Comparison of ENCODE assay signal across 9 cellular contexts in genomic region chr7:157000741-157001653, GRCh38. TPM values are rescaled to one million over a fixed set of nuclear protein-coding genes. Genes with fewer than 3 reads are reported as not detected.
DNase-seq lines count a peak whose midpoint lies in the region; ATAC-seq and TF ChIP-seq lines count a peak whose summit lies in the region.
"Had no signal": no experiment of that assay in that cellular context is flagged by ENCODE, and none has a peak within 500 bp of the region (broad histone marks: within the 10 kb centered on the region; RNA-seq: fewer than 3 reads in every experiment).

No MANE protein-coding gene starts in this region.

- ATAC-seq in activated B cell treated with CpG ODN at 0.5 μM for 24 hours (ENCODE audit: low read depth), result no peak
- peak; percentile 40 for ATAC-seq in stimulated activated naive CD8-positive, alpha-beta T cell treated with anti-CD3 and anti-CD28 coated beads, Interleukin-15, amount 100 ng/mL, for 72 hours

- DNase-seq in T-helper 2 cell treated with Interferon-gamma antibody and Interleukin-4, amounts not matched to agents 5 μg/mL and 100 μg/mL, for 36 hours (ENCODE audit: low spot score), result no peak
- no peak for DNase-seq in T-helper 2 cell
- DNase-seq in activated B cell treated with CpG ODN at 0.5 μM for 24 hours, result no peak
- no peak for DNase-seq in stimulated activated naive CD8-positive, alpha-beta T cell treated with anti-CD3 and anti-CD28 coated beads, Interleukin-15, amount 100 ng/mL, for 72 hours
- no peak for DNase-seq in GM23248
- DNase-seq in NCI-H446 (lab: John Stamatoyannopoulos, UW), result no peak
- no peak for DNase-seq in GDM1 (lab: John Stamatoyannopoulos, UW)
- DNase-seq: stimulated activated CD4-positive, alpha-beta T cell treated with anti-CD3 and anti-CD28 coated beads, Interleukin-4, amount 100 ng/mL, for 4 hours had no signal

- in situ Hi-C loops in GM23248 (cut with MboI), result no loop called here

- H3K27me3 ChIP-seq in iPS-18a (ENCODE audit: control insufficient read depth, insufficient read depth, low read length), result peaks cover 100% of the 10 kb centered on the region
- H3K27me3 ChIP-seq in GM23248 (replicated peaks; ENCODE audit: insufficient read depth), result peaks cover 98% of the 10 kb centered on the region

- H3K4me1 ChIP-seq in iPS-18a (ENCODE audit: control insufficient read depth, low read depth, low read length), result peaks cover 3% of the 10 kb centered on the region
- no peaks in the 10 kb centered on the region for H3K4me1 ChIP-seq in GM23248 (ENCODE audit: insufficient read depth)

- intact Hi-C loops in activated B cell treated with CpG ODN at 0.5 μM for 24 hours (cut with micrococcal nuclease), result loop anchor here (2.0 to 10.0 kb wide), 5 partner anchors 22 to 1534 kb away; partner anchors contain the start of gene DNAJB6

- H3K9me3 ChIP-seq in iPS-18a (ENCODE audit: control insufficient read depth, low read depth, low read length), result no peaks in the 10 kb centered on the region
- no peaks in the 10 kb centered on the region for H3K9me3 ChIP-seq in GM23248 (ENCODE audit: low read depth)

- H2AFZ ChIP-seq in GM23248, result no peak overlapping the region

- no peaks in the 10 kb centered on the region for H3K36me3 ChIP-seq in iPS-18a (ENCODE audit: control insufficient read depth, low read depth, low read length)
- no peaks in the 10 kb centered on the region for H3K36me3 ChIP-seq in GM23248 (ENCODE audit: low read depth)

- H3K4me2 ChIP-seq in GM23248 (ENCODE audit: unreplicated experiment), result no peak overlapping the region

- peaks cover 12% of the 10 kb centered on the region for H3K4me1 Mint-ChIP-seq in T-helper 2 cell treated with Interferon-gamma antibody and Interleukin-4, amounts not matched to agents 5 μg/mL and 100 μg/mL, for 36 hours (ENCODE audit: low read depth)
- H3K4me1 Mint-ChIP-seq in activated B cell treated with CpG ODN at 0.5 μM for 24 hours, result peaks cover 24% of the 10 kb centered on the region
- peaks cover 51% of the 10 kb centered on the region for H3K4me1 Mint-ChIP-seq in stimulated activated naive CD8-positive, alpha-beta T cell treated with anti-CD3 and anti-CD28 coated beads, Interleukin-15, amount 100 ng/mL, for 72 hours

- H3K9ac ChIP-seq in iPS-18a (ENCODE audit: low read length), result peak overlapping the region; percentile 12
- H3K9ac ChIP-seq in GM23248, result no peak overlapping the region

- H3K27ac ChIP-seq in iPS-18a (ENCODE audit: low read length) (no peak overlapping the region), GM23248 (no peak overlapping the region)

- H3K27ac Mint-ChIP-seq in T-helper 2 cell treated with Interferon-gamma antibody and Interleukin-4, amounts not matched to agents 5 μg/mL and 100 μg/mL, for 36 hours, result peak overlapping the region; percentile 3
- peak overlapping the region; percentile 0 for H3K27ac Mint-ChIP-seq in activated B cell treated with CpG ODN at 0.5 μM for 24 hours
- H3K27ac Mint-ChIP-seq in stimulated activated naive CD8-positive, alpha-beta T cell treated with anti-CD3 and anti-CD28 coated beads, Interleukin-15, amount 100 ng/mL, for 72 hours, result peak overlapping the region; percentile 57 to 75

- TF ChIP-seq CTCF in activated B cell treated with CpG ODN at 0.5 μM for 24 hours (IDR thresholded peaks at IDR 0.05), result no peak

- H3K4me3 Mint-ChIP-seq in T-helper 2 cell treated with Interferon-gamma antibody and Interleukin-4, amounts not matched to agents 5 μg/mL and 100 μg/mL, for 36 hours, result peak overlapping the region; percentile 52
- peak overlapping the region; percentile 77 for H3K4me3 Mint-ChIP-seq in activated B cell treated with CpG ODN at 0.5 μM for 24 hours
- H3K4me3 Mint-ChIP-seq in stimulated activated naive CD8-positive, alpha-beta T cell treated with anti-CD3 and anti-CD28 coated beads, Interleukin-15, amount 100 ng/mL, for 72 hours, result peak overlapping the region; percentile 69 to 77

- no peaks in the 10 kb centered on the region for H3K9me3 Mint-ChIP-seq in T-helper 2 cell treated with Interferon-gamma antibody and Interleukin-4, amounts not matched to agents 5 μg/mL and 100 μg/mL, for 36 hours
- no peaks in the 10 kb centered on the region for H3K9me3 Mint-ChIP-seq in activated B cell treated with CpG ODN at 0.5 μM for 24 hours
- H3K9me3 Mint-ChIP-seq in stimulated activated naive CD8-positive, alpha-beta T cell treated with anti-CD3 and anti-CD28 coated beads, Interleukin-15, amount 100 ng/mL, for 72 hours, result no peaks in the 10 kb centered on the region

- H3K9me2 ChIP-seq in GM23248 (ENCODE audit: insufficient read depth), result no peaks in the 10 kb centered on the region

- POLR2A ChIA-PET in activated B cell treated with CpG ODN at 0.5 μM for 24 hours (lab: Charles Lee), result no interaction called here

- no peaks in the 10 kb centered on the region for H4K20me1 ChIP-seq in GM23248 (ENCODE audit: insufficient read depth)

- H3F3A ChIP-seq in GM23248 (ENCODE audit: insufficient read depth), result no peaks in the 10 kb centered on the region

- H3K27me3 Mint-ChIP-seq in T-helper 2 cell treated with Interferon-gamma antibody and Interleukin-4, amounts not matched to agents 5 μg/mL and 100 μg/mL, for 36 hours (ENCODE audit: low read depth), result peaks cover 80% of the 10 kb centered on the region
- H3K27me3 Mint-ChIP-seq in activated B cell treated with CpG ODN at 0.5 μM for 24 hours, result peaks cover 58% of the 10 kb centered on the region
- peaks cover 99% of the 10 kb centered on the region for H3K27me3 Mint-ChIP-seq in stimulated activated naive CD8-positive, alpha-beta T cell treated with anti-CD3 and anti-CD28 coated beads, Interleukin-15, amount 100 ng/mL, for 72 hours

- WGBS in GM23248 (ENCODE audit: low coverage in 1 of 2, low lambda C conversion rate in 2 of 2, missing lambda C conversion rate in 2 of 2), 2 experiments, result 16 to 20% methylated on average over 25 of the region's 25 CpGs

- CTCF ChIA-PET in activated B cell treated with CpG ODN at 0.5 μM for 24 hours (lab: Charles Lee), result no interaction called here

- no peaks in the 10 kb centered on the region for H3K36me3 Mint-ChIP-seq in T-helper 2 cell treated with Interferon-gamma antibody and Interleukin-4, amounts not matched to agents 5 μg/mL and 100 μg/mL, for 36 hours (ENCODE audit: low read depth)
- H3K36me3 Mint-ChIP-seq in activated B cell treated with CpG ODN at 0.5 μM for 24 hours (ENCODE audit: low read depth), result no peaks in the 10 kb centered on the region

- no peaks in the 10 kb centered on the region for H3K79me2 ChIP-seq in GM23248 (ENCODE audit: insufficient read depth)

- H3K4me3 ChIP-seq in iPS-18a (ENCODE audit: low read length) (no peak overlapping the region), GM23248 (no peak overlapping the region)

RNA-seq across cellular contexts. Expression of gene MNX1, which starts 9.5 kb away (rescaled TPM):
- not detected in 2 replicates for total RNA-seq in activated B cell treated with CpG ODN at 0.5 μM for 24 hours
- not detected in 2 replicates for total RNA-seq in GM23248 (2014; rRNA removed; shearing (Covaris generic))
- not detected in 2 replicates for polyA plus RNA-seq in GM23248 (2016; fragmentation: Nextera tagmentation; extraction: Ambion mirVana)

RNA-seq across cellular contexts. Expression of gene NOM1, which starts 51.5 kb away (rescaled TPM):
- total RNA-seq in activated B cell treated with CpG ODN at 0.5 μM for 24 hours, result 34.7 and 39.1 TPM in 2 replicates
- total RNA-seq in GM23248 (2014; rRNA removed; shearing (Covaris generic)), result 13.7 and 17.9 TPM in 2 replicates
- polyA plus RNA-seq in GM23248 (2016; fragmentation: Nextera tagmentation; extraction: Ambion mirVana), result 9.2 TPM in 2 replicates

Comparison
In these comparisons a context has a peak if more than half of its experiments do, and no peak if none do; other contexts are left out.
1. H3K27ac Mint-ChIP-seq: peak in every context shown above with its lines; median percentile 66 in stimulated activated naive CD8-positive, alpha-beta T cell treated with anti-CD3 and anti-CD28 coated beads, Interleukin-15, amount 100 ng/mL, for 72 hours; 3 in T-helper 2 cell treated with Interferon-gamma antibody and Interleukin-4, amounts not matched to agents 5 μg/mL and 100 μg/mL, for 36 hours; 0 in activated B cell treated with CpG ODN at 0.5 μM for 24 hours.